8 cellular contexts compared by ENCODE assay signal in genomic region chr1:51237714-51238403, GRCh38. TPM values are rescaled to one million over a fixed set of nuclear protein-coding genes. Genes with fewer than 3 reads are reported as not detected.
A peak's percentile ranks its signal among the peaks of the same experiment; 100 is the strongest.
DNase-seq lines count a peak whose midpoint lies in the region; ATAC-seq, FAIRE-seq and TF ChIP-seq lines count a peak whose summit lies in the region.

No MANE protein-coding gene starts in this region.

- TF ChIP-seq CTCF in A673 (conservative IDR thresholded peaks at IDR 0.05; ENCODE audit: low read depth, low read length), result no peak
- no peak for TF ChIP-seq CTCF in HFF-Myc (IDR thresholded peaks at IDR 0.05; ENCODE audit: low read depth, low read length, missing control alignments)
- TF ChIP-seq CTCF in GM12878 (IDR thresholded peaks at IDR 0.05 in 2 of 3, conservative IDR thresholded peaks at IDR 0.05 in 1 of 3; ENCODE audit: control insufficient read depth in 2 of 3, extremely low read depth in 1 of 3, insufficient read depth in 1 of 3, low read depth in 3 of 3, low read length in 3 of 3), result no peak
- no peak for TF ChIP-seq CTCF in right lobe of liver (IDR thresholded peaks at IDR 0.05)

- in situ Hi-C loops in GM12878 (cut with MboI), result no loop called here

- H3K4me2 ChIP-seq in GM12878 (ENCODE audit: control insufficient read depth, insufficient read depth), result peak overlapping the region; percentile 92

- H3K27me3 ChIP-seq in A673 (replicated peaks; ENCODE audit: insufficient read depth, low read depth, low read length, poor library complexity), result no peaks in the 10 kb centered on the region
- H3K27me3 ChIP-seq in GM12878 (replicated peaks in 1 of 2; ENCODE audit: control insufficient read depth in 2 of 2, insufficient read depth in 2 of 2, low read length in 1 of 2), result no peaks in the 10 kb centered on the region
- H3K27me3 ChIP-seq in right lobe of liver, result no peaks in the 10 kb centered on the region

- RAD21 ChIA-PET in GM12878 (lab: Charles Lee; ENCODE audit: unreplicated experiment), result interaction anchor here (1.2 to 1.4 kb wide), 3 partner anchors 9 to 59 kb away, joined by 4 to 11 read pairs (median 5); no protein-coding TSS in a partner anchor

- peaks cover 56% of the 10 kb centered on the region for H3K79me2 ChIP-seq in GM12878 (ENCODE audit: control insufficient read depth, insufficient read depth, low read length)

- no peak for ATAC-seq in GM12878
- ATAC-seq in right lobe of liver, result peak in 1 of 4 donors; percentile 14
- ATAC-seq in GM21528 (IDR thresholded peaks at IDR 0.05; ENCODE audit: low FRiP score, unreplicated experiment), result no peak

- CTCF ChIA-PET in A673 (lab: Charles Lee), result no interaction called here
- CTCF ChIA-PET in GM12878 (lab: Yijun Ruan, JAX), result interaction anchor here (0.6 to 1.5 kb wide), 4 partner anchors 48 to 332 kb away, joined by 3 to 6 read pairs (median 4); no protein-coding TSS in a partner anchor

- TF ChIP-seq RAD21 in GM12878 (IDR thresholded peaks at IDR 0.05; ENCODE audit: insufficient read depth, low read depth, low read length), result no peak

- TF ChIP-seq POLR2A in GM12878 (IDR thresholded peaks at IDR 0.05; ENCODE audit: low read depth, low read length), result no peak
- no peak for TF ChIP-seq POLR2A in right lobe of liver (IDR thresholded peaks at IDR 0.05)
- TF ChIP-seq POLR2A in GM12892 (IDR thresholded peaks at IDR 0.05; ENCODE audit: low read depth, low read length), result no peak

- H3K4me3 ChIP-seq in A673 (ENCODE audit: low read depth, low read length, poor library complexity, severe bottlenecking) (peak overlapping the region; percentile 93), HFF-Myc (replicated peaks; ENCODE audit: low read depth, low read length) (peak overlapping the region; percentile 77), GM12878 (peak overlapping the region; percentile 77), right lobe of liver (peak overlapping the region; percentile 66 to 88 (median 68))

- WGBS in GM12878 (ENCODE audit: insufficient coverage, insufficient replicate concordance, low lambda C conversion rate, missing lambda C conversion rate), result 13% methylated on average over 8 of the region's 8 CpGs
- 13% methylated on average over 8 of the region's 8 CpGs for WGBS in right lobe of liver (ENCODE audit: insufficient coverage, low coverage, low lambda C conversion rate, missing lambda C conversion rate)

- peak overlapping the region; percentile 50; the same call in 1 of the 2 replicates for H3K9ac ChIP-seq in GM12878 (ENCODE audit: control insufficient read depth, insufficient read depth, low read length)

- intact Hi-C loops in A673 (cut with micrococcal nuclease; ENCODE audit: unreplicated experiment) (no loop called here), GM12878 (cut with micrococcal nuclease; ENCODE audit: unreplicated experiment) (loop anchor here (10.0 kb wide), 1 partner anchor 277 kb away; the partner anchor contains the start of gene EPS15), right lobe of liver (cut with DNase I) (no loop called here)

- peak; percentile 24 for DNase-seq in A673 (ENCODE audit: low spot score)
- no peak for DNase-seq in HFF-Myc (ENCODE audit: extremely low read depth, low read depth)
- no peak for DNase-seq in GM12878 (ENCODE audit: low read depth, low spot score)
- DNase-seq in right lobe of liver, result no peak
- no peak for DNase-seq in stimulated activated CD4-positive, alpha-beta T cell treated with anti-CD3 and anti-CD28 coated beads, Interleukin-4, amount 100 ng/mL, for 24 hours
- DNase-seq in GM12892 (ENCODE audit: insufficient read length), result no peak
- DNase-seq in mucosa of gallbladder (ENCODE audit: low spot score), result no peak

- H2AFZ ChIP-seq in GM12878 (ENCODE audit: control insufficient read depth, low read depth, low read length), result no peak overlapping the region

- no peak for TF ChIP-seq EP300 in GM12878 (IDR thresholded peaks at IDR 0.05; ENCODE audit: borderline replicate concordance in 1 of 2, control insufficient read depth in 1 of 2, low read depth in 2 of 2, low read length in 2 of 2)

- H4K20me1 ChIP-seq in GM12878 (ENCODE audit: control insufficient read depth, insufficient read depth), result no peaks in the 10 kb centered on the region

- H3K4me1 ChIP-seq in A673 (ENCODE audit: insufficient read depth, low read length, poor library complexity, severe bottlenecking) (peaks cover 24% of the 10 kb centered on the region), GM12878 (ENCODE audit: control insufficient read depth, insufficient read depth, low read length) (peaks cover 32% of the 10 kb centered on the region), right lobe of liver (peaks cover 0 to 38% (median 11%) of the 10 kb centered on the region in 4 donors)

- no peaks in the 10 kb centered on the region for H3K9me3 ChIP-seq in A673 (ENCODE audit: low read depth, low read length, poor library complexity, severe bottlenecking)
- H3K9me3 ChIP-seq in GM12878 (replicated peaks; ENCODE audit: control insufficient read depth, insufficient read depth, low read length), result no peaks in the 10 kb centered on the region
- H3K9me3 ChIP-seq in right lobe of liver, result no peaks in the 10 kb centered on the region

- SMC1A ChIA-PET in GM12878 (lab: Charles Lee; ENCODE audit: uncharacterized antibody, unreplicated experiment), result interaction anchor here (1.0 to 1.8 kb wide), 5 partner anchors 9 to 59 kb away, joined by 3 to 6 read pairs (median 4); no protein-coding TSS in a partner anchor

- FAIRE-seq in GM12878 (lab: Jason Lieb, UNC) (no peak), GM12892 (lab: Jason Lieb, UNC) (no peak)

- POLR2A ChIA-PET in A673 (lab: Charles Lee; ENCODE audit: low non-redundant PET), result interaction anchor here (0.7 kb wide), 1 partner anchor 59 kb away, joined by 4 read pairs; no protein-coding TSS in a partner anchor
- POLR2A ChIA-PET in GM12878 (lab: Charles Lee), result interaction anchor here (1.2 to 1.7 kb wide), 4 partner anchors 9 to 31 kb away, joined by 4 to 7 read pairs (median 6); no protein-coding TSS in a partner anchor

- H3K27ac ChIP-seq in A673 (ENCODE audit: low read depth, low read length, poor library complexity, severe bottlenecking) (peak overlapping the region; percentile 65), GM12878 (ENCODE audit: control insufficient read depth, insufficient read depth) (peak overlapping the region; percentile 34; the same call in 1 of the 2 replicates), right lobe of liver (peak overlapping the region; percentile 94 to 95 (median 94))

- TSS peak; percentile 49 for BruUV-seq in A673 (replicated peaks; lab: Mats Ljungman, UMichigan)
- BruUV-seq in GM12878 (replicated peaks; lab: Mats Ljungman, UMichigan), result TSS peak; percentile 57

- no peaks in the 10 kb centered on the region for H3K36me3 ChIP-seq in A673 (ENCODE audit: insufficient read depth, low read length, poor library complexity, severe bottlenecking)
- no peaks in the 10 kb centered on the region; a peak in 1 of 4 replicates for H3K36me3 ChIP-seq in GM12878 (ENCODE audit: control insufficient read depth in 2 of 2, insufficient read depth in 2 of 2, low read length in 1 of 2)
- H3K36me3 ChIP-seq in right lobe of liver, result no peaks in the 10 kb centered on the region

TF ChIP-seq in GM12878, 131 proteins besides CTCF, POLR2A, EP300 and RAD21 (continues in another document):
- peak; percentile 91 for TF ChIP-seq ATF7 (IDR thresholded peaks at IDR 0.05; ENCODE audit: low read depth)
- no peak for TF ChIP-seq CREM (IDR thresholded peaks at IDR 0.05; ENCODE audit: low read depth)
- TF ChIP-seq MYC (IDR thresholded peaks at IDR 0.05; ENCODE audit: insufficient read depth, insufficient read length, insufficient replicate concordance, low read length, severe bottlenecking), result no peak
- peak; percentile 8; the same call in 1 of the 2 replicates for TF ChIP-seq SPI1 (IDR thresholded peaks at IDR 0.05; ENCODE audit: borderline replicate concordance, insufficient read depth, low read depth, low read length)

RNA-seq across cellular contexts. Expression of gene RNF11, which starts 1.8 kb away (rescaled TPM):
- total RNA-seq in A673 (2021) (59.9 and 67.5 TPM in 2 replicates), GM12878 (2014; rRNA removed) (36.6 and 42.0 TPM in 2 replicates), GM12878 (2014; rRNA removed; fragmentation: Illumina TruSeq; extraction: Trizol) (34.9 and 35.4 TPM in 2 replicates), GM12878 (2021) (29.8 and 32.1 TPM in 2 replicates), right lobe of liver (10 to 100 TPM; 35.1 to 60.1 (median 50.0) TPM), mucosa of gallbladder (94.0 TPM)
- total RNA-seq in GM12878 (2013; cell fraction: nucleolus; rRNA removed), result 17.8 and 18.0 TPM in 2 replicates
- 17.2 TPM for polyA plus RNA-seq in GM12878 (2011; ENCODE audit: low read depth)
- polyA plus RNA-seq in GM12878 (2011; rRNA removed) (37.5 and 44.2 TPM in 2 replicates), GM12878 (2014; fragmentation: Illumina TruSeq; extraction: Trizol) (40.1 and 43.6 TPM in 2 replicates), GM12878 (2014; fragmentation: Nextera tagmentation; extraction: Ambion mirVana) (10 to 100 TPM in 1 of 2 experiments, 1 to 10 TPM in 1; 9.5 to 14.5 TPM), GM12878 (2014; rRNA removed) (34.9 and 35.2 TPM in 2 replicates), GM12878 (2016; fragmentation: Nextera tagmentation; extraction: Ambion mirVana) (10 to 100 TPM; 22.1 to 22.8 TPM)
- 16.2 and 25.1 TPM in 2 replicates for polyA plus RNA-seq in GM12878 (2011; cell fraction: cytosol; rRNA removed)
- 10.8 and 11.7 TPM in 2 replicates for polyA plus RNA-seq in GM12878 (2011; cell fraction: nucleus; rRNA removed)
- polyA plus RNA-seq in GM12878 (2012), result 24.6 and 27.9 TPM in 2 replicates
- 56.9 and 59.0 TPM in 2 replicates for polyA minus RNA-seq in GM12878 (2011; rRNA and poly(A)+ RNA removed)
- 12.0 and 18.6 TPM in 2 replicates for polyA minus RNA-seq in GM12878 (2011; cell fraction: cytosol; rRNA and poly(A)+ RNA removed)
- polyA minus RNA-seq in GM12878 (2011; cell fraction: nucleus; rRNA and poly(A)+ RNA removed), result 3.4 and 5.3 TPM in 2 replicates
- 39.2 TPM for polyA plus RNA-seq in GM12892 (2012; ENCODE audit: missing spikeins)

Comparison
In these comparisons a context has a peak if more than half of its experiments do, and no peak if none do; other contexts are left out.
1. H3K27ac ChIP-seq: peak in every context shown above with its lines; median percentile 94 in right lobe of liver; 65 in A673; 34 in GM12878.